15 cellular contexts compared by ENCODE assay signal in the genomic region with DNA sequence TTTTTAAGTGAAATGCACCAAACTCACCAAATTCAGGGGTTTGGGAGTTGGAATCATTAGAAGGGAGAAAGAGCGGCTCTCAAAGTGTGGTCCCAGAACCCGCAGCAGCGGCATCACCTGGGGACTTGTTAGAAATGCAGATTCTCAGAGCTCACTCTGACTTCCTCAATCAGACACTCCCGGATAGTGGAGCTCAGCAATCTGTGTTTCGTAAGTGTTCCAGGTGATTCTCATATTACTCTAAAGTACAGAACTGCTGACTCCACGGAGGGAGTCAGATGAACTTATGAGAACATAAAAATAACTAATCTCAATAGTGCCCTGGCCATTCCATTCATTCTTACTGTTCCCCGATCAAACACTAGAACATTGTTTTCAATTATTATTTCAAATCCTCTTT.
DNase-seq lines count a peak whose midpoint lies in the region; ATAC-seq and TF ChIP-seq lines count a peak whose summit lies in the region.
"Had no signal": no experiment of that assay in that cellular context is flagged by ENCODE, and none has a peak within 500 bp of the region (broad histone marks: within the 10 kb centered on the region; RNA-seq: fewer than 3 reads in every experiment).

No MANE protein-coding gene starts in this region.

- H3K9ac ChIP-seq in mesendoderm (ENCODE audit: low read length), result no peak overlapping the region

- H3K4ac ChIP-seq in mesendoderm (ENCODE audit: low read depth, low read length), result no peak overlapping the region

- ATAC-seq in GM18873 (IDR thresholded peaks at IDR 0.05; ENCODE audit: low FRiP score, unreplicated experiment), result no peak
- ATAC-seq: HCT116, HepG2 had no signal

- no peaks in the 10 kb centered on the region for H3K36me3 ChIP-seq in mesendoderm (ENCODE audit: control insufficient read depth, insufficient read depth, low read length)
- no peaks in the 10 kb centered on the region for H3K36me3 ChIP-seq in effector memory CD4-positive, alpha-beta T cell (ENCODE audit: control insufficient read depth, insufficient read depth, low read length)

- H4K5ac ChIP-seq in mesendoderm (ENCODE audit: low read length), result no peak overlapping the region

- H3K23ac ChIP-seq in mesendoderm (ENCODE audit: low read length), result no peak overlapping the region

- H2BK120ac ChIP-seq in mesendoderm (ENCODE audit: low read depth, low read length), result no peak overlapping the region

- H3K27me3 ChIP-seq in mesendoderm (ENCODE audit: insufficient read depth, low read length, poor library complexity), result no peaks in the 10 kb centered on the region
- H3K27me3 ChIP-seq in effector memory CD4-positive, alpha-beta T cell (replicated peaks; ENCODE audit: control insufficient read depth, insufficient read depth, low read length, poor library complexity, severe bottlenecking), result no peaks in the 10 kb centered on the region

- no peak overlapping the region for H2AK5ac ChIP-seq in mesendoderm (ENCODE audit: low read length)

- H2BK5ac ChIP-seq in mesendoderm (ENCODE audit: low read length), result no peak overlapping the region

- H3K79me2 ChIP-seq in mesendoderm (ENCODE audit: control insufficient read depth, insufficient read depth, low read length), result no peaks in the 10 kb centered on the region

- no peak overlapping the region for H2BK15ac ChIP-seq in mesendoderm (replicated peaks; ENCODE audit: low read depth)

- no peak overlapping the region for H3K18ac ChIP-seq in mesendoderm (ENCODE audit: low read length)

- H3K4me3 ChIP-seq in epithelial cell of esophagus (ENCODE audit: low read length), result no peak overlapping the region
- no peak overlapping the region for H3K4me3 ChIP-seq in mesendoderm (ENCODE audit: low read length)
- no peak overlapping the region for H3K4me3 ChIP-seq in foreskin fibroblast (ENCODE audit: low read depth in 1 of 2, low read length in 2 of 2)
- no peak overlapping the region for H3K4me3 ChIP-seq in effector memory CD4-positive, alpha-beta T cell (ENCODE audit: insufficient read depth, low read depth, low read length, poor library complexity, severe bottlenecking)

- H3K27ac ChIP-seq in mesendoderm (ENCODE audit: low read depth, low read length), result no peak overlapping the region
- H3K27ac ChIP-seq in effector memory CD4-positive, alpha-beta T cell (ENCODE audit: insufficient read depth, low read length, poor library complexity, severe bottlenecking), result no peak overlapping the region
- H3K27ac ChIP-seq: 22Rv1 had no signal

- H3K79me1 ChIP-seq in mesendoderm (ENCODE audit: low read length), result no peaks in the 10 kb centered on the region

- no peaks in the 10 kb centered on the region for H3K9me3 ChIP-seq in effector memory CD4-positive, alpha-beta T cell (ENCODE audit: control insufficient read depth, low read length)

- no peaks in the 10 kb centered on the region for H3K4me1 ChIP-seq in mesendoderm (ENCODE audit: control insufficient read depth, low read depth, low read length)
- H3K4me1 ChIP-seq in effector memory CD4-positive, alpha-beta T cell (ENCODE audit: control insufficient read depth, insufficient read depth, low read length, poor library complexity, severe bottlenecking), result no peaks in the 10 kb centered on the region

- no peak overlapping the region for H3K56ac ChIP-seq in mesendoderm (ENCODE audit: low read length)

- DNase-seq in DMS53 (lab: John Stamatoyannopoulos, UW), result peak; percentile 4
- DNase-seq in DMS53 treated with DMSO at 0.1 percent for 48 hours (lab: John Stamatoyannopoulos, UW; ENCODE audit: unreplicated experiment), result no peak
- peak; percentile 2 for DNase-seq in epithelial cell of esophagus (ENCODE audit: low read depth)
- DNase-seq in mesendoderm, result peak; percentile 7
- DNase-seq in foreskin fibroblast, result no peak
- no peak for DNase-seq in SHP77 treated with DMSO at 0.1 percent for 48 hours (lab: John Stamatoyannopoulos, UW)
- DNase-seq in effector memory CD4-positive, alpha-beta T cell, result no peak
- DNase-seq: C1 segment of cervical spinal cord; CD4-positive, alpha-beta memory T cell; DND-41; GDM1 had no signal

- WGBS in mesendoderm (ENCODE audit: extremely low coverage, insufficient coverage, low lambda C conversion rate), result 100% methylated on average over 1 of the region's 7 CpGs

- H3K4me2 ChIP-seq in mesendoderm (ENCODE audit: low read length), result no peak overlapping the region

- TF ChIP-seq CTCF in epithelial cell of esophagus (IDR thresholded peaks at IDR 0.05; ENCODE audit: insufficient read depth, low read depth, low read length, missing control alignments), result no peak
- TF ChIP-seq CTCF in foreskin fibroblast (IDR thresholded peaks at IDR 0.05; ENCODE audit: low read depth, low read length), result no peak

- no peak overlapping the region for H4K8ac ChIP-seq in mesendoderm (ENCODE audit: low read depth, low read length)

Comparison
In these comparisons a context has a peak if more than half of its experiments do, and no peak if none do; other contexts are left out.
1. DNase-seq: peak in DMS53 (single experiment), epithelial cell of esophagus (single experiment) and mesendoderm (single experiment); none in DMS53 treated with DMSO at 0.1 percent for 48 hours (single experiment), foreskin fibroblast (0 of 2), SHP77 treated with DMSO at 0.1 percent for 48 hours (single experiment) and effector memory CD4-positive, alpha-beta T cell (0 of 3).